In the genomic region with DNA sequence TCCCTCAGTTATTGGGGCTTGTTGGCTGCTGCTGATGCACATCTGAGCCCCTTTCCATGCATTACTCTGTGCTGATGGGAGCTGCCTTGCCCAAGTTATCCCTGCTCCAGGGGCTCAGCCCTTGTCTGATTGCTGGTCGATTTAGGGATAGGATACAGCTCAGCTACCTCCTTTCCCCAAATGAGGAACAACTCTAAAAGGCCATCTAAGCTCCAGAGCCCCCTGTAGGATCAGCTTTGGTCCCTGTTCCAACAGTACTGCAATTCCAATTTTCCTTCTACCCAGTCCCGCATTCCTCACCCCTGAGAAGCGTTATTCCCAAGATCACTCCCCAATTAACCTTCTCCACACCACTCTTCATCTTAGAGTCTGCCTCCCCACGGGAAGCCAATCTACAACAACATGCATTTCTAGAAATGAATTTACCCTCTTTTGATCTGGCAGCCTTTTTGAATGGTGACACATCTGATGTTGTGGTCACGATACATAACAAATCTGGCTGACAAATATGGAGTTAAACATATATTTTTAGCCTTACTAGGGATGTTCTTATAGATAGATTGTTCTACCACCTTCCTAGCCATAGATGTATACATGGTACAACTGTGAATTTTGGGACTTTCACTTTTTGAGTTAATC, we compare ENCODE assay signal across 20 cellular contexts. TPM values are rescaled to one million over a fixed set of nuclear protein-coding genes. Genes with fewer than 3 reads are reported as not detected.
DNase-seq lines count a peak whose midpoint lies in the region; ATAC-seq, FAIRE-seq and TF ChIP-seq lines count a peak whose summit lies in the region.
"Had no signal": no experiment of that assay in that cellular context is flagged by ENCODE, and none has a peak within 500 bp of the region (broad histone marks: within the 10 kb centered on the region; RNA-seq: fewer than 3 reads in every experiment).

No MANE protein-coding gene starts in this region.

- CTCF ChIA-PET in activated CD4-positive, alpha-beta T cell treated with anti-CD3 and anti-CD28 coated beads, Interleukin-2, amount 10 ng/mL, durations not matched to agents 7 days and 5 days (lab: Charles Lee), result no interaction called here

- TF ChIP-seq CTCF in astrocyte (IDR thresholded peaks at IDR 0.05; ENCODE audit: insufficient read depth, low read depth, low read length) (no peak), spleen (IDR thresholded peaks at IDR 0.05 in 8 of 11, conservative IDR thresholded peaks at IDR 0.05 in 3 of 11) (no peak)

- H3K27me3 ChIP-seq in GM23248 (replicated peaks; ENCODE audit: insufficient read depth) (no peaks in the 10 kb centered on the region), astrocyte (ENCODE audit: insufficient read depth, low read length) (no peaks in the 10 kb centered on the region), spleen (replicated peaks in 1 of 7) (no peaks in the 10 kb centered on the region)

- H3K4me2 ChIP-seq in GM23248 (ENCODE audit: unreplicated experiment) (no peak overlapping the region), astrocyte (ENCODE audit: low read length) (no peak overlapping the region)

- no peaks in the 10 kb centered on the region for H4K20me1 ChIP-seq in GM23248 (ENCODE audit: insufficient read depth)
- H4K20me1 ChIP-seq in astrocyte (ENCODE audit: insufficient read depth, low read length), result peaks cover 36% of the 10 kb centered on the region

- peak; percentile 43 for ATAC-seq in stimulated activated naive CD8-positive, alpha-beta T cell treated with anti-CD3 and anti-CD28 coated beads, Interleukin-15, Interleukin-2, amounts not matched to agents 100 U/mL and 50 U/mL, for 24 hours
- ATAC-seq in HG03039 (IDR thresholded peaks at IDR 0.05; ENCODE audit: unreplicated experiment) (no peak), HG02884 (IDR thresholded peaks at IDR 0.05; ENCODE audit: unreplicated experiment) (no peak)
- ATAC-seq: PC-3 had no signal

- H3K79me2 ChIP-seq in GM23248 (ENCODE audit: insufficient read depth) (peaks cover 97% of the 10 kb centered on the region), astrocyte (ENCODE audit: insufficient read depth, low read length) (peaks cover 50% of the 10 kb centered on the region)

- no peaks in the 10 kb centered on the region for H3K36me3 Mint-ChIP-seq in activated CD4-positive, alpha-beta T cell treated with anti-CD3 and anti-CD28 coated beads, Interleukin-2, amount 10 ng/mL, durations not matched to agents 7 days and 5 days (ENCODE audit: low read depth)
- peaks cover 16% of the 10 kb centered on the region for H3K36me3 Mint-ChIP-seq in astrocyte (ENCODE audit: low read depth, unreplicated experiment)

- H3K9ac ChIP-seq in GM23248, result no peak overlapping the region
- H3K9ac ChIP-seq in astrocyte (ENCODE audit: low read length), result no peak overlapping the region

- peaks cover 3% of the 10 kb centered on the region; the same call in 1 of the 2 replicates for H3F3A ChIP-seq in GM23248 (ENCODE audit: insufficient read depth)

- POLR2A ChIA-PET in activated CD4-positive, alpha-beta T cell treated with anti-CD3 and anti-CD28 coated beads, Interleukin-2, amount 10 ng/mL, durations not matched to agents 7 days and 5 days (lab: Charles Lee), result no interaction called here

- no peak overlapping the region for H3K4me3 Mint-ChIP-seq in activated CD4-positive, alpha-beta T cell treated with anti-CD3 and anti-CD28 coated beads, Interleukin-2, amount 10 ng/mL, durations not matched to agents 7 days and 5 days
- H3K4me3 Mint-ChIP-seq in astrocyte (ENCODE audit: unreplicated experiment), result no peak overlapping the region
- H3K4me3 Mint-ChIP-seq: CD14-positive monocyte, H9 had no signal

- peak; percentile 13 for FAIRE-seq in astrocyte (lab: Jason Lieb, UNC)

- in situ Hi-C loops in GM23248 (cut with MboI), result no loop called here

- peaks cover 3% of the 10 kb centered on the region for H3K27me3 Mint-ChIP-seq in activated CD4-positive, alpha-beta T cell treated with anti-CD3 and anti-CD28 coated beads, Interleukin-2, amount 10 ng/mL, durations not matched to agents 7 days and 5 days
- H3K27me3 Mint-ChIP-seq in astrocyte (ENCODE audit: low read depth, unreplicated experiment), result no peaks in the 10 kb centered on the region

- H3K9me3 Mint-ChIP-seq in activated CD4-positive, alpha-beta T cell treated with anti-CD3 and anti-CD28 coated beads, Interleukin-2, amount 10 ng/mL, durations not matched to agents 7 days and 5 days, result no peaks in the 10 kb centered on the region
- no peaks in the 10 kb centered on the region for H3K9me3 Mint-ChIP-seq in astrocyte (ENCODE audit: unreplicated experiment)
- H3K9me3 Mint-ChIP-seq: H9 had no signal

- H3K4me3 ChIP-seq in GM23248 (no peak overlapping the region), astrocyte (ENCODE audit: insufficient read depth, low read depth, low read length) (no peak overlapping the region), spleen (no peak overlapping the region)

- 79 to 81% methylated on average over 5 of the region's 5 CpGs for WGBS in GM23248 (ENCODE audit: low coverage in 1 of 2, low lambda C conversion rate in 2 of 2, missing lambda C conversion rate in 2 of 2), 2 experiments
- WGBS in spleen, 5 donors, result 67 to 83% (median 80%) methylated on average over 5 of the region's 5 CpGs

- no peak for TF ChIP-seq POLR2A in spleen (IDR thresholded peaks at IDR 0.05)

- peaks cover 10% of the 10 kb centered on the region for H3K4me1 Mint-ChIP-seq in activated CD4-positive, alpha-beta T cell treated with anti-CD3 and anti-CD28 coated beads, Interleukin-2, amount 10 ng/mL, durations not matched to agents 7 days and 5 days
- H3K4me1 Mint-ChIP-seq in astrocyte (ENCODE audit: low read depth, unreplicated experiment), result peaks cover 3% of the 10 kb centered on the region

- no peak overlapping the region for H3K27ac Mint-ChIP-seq in activated CD4-positive, alpha-beta T cell treated with anti-CD3 and anti-CD28 coated beads, Interleukin-2, amount 10 ng/mL, durations not matched to agents 7 days and 5 days
- H3K27ac Mint-ChIP-seq in astrocyte (ENCODE audit: unreplicated experiment), result no peak overlapping the region
- H3K27ac Mint-ChIP-seq: H9 had no signal

- no peaks in the 10 kb centered on the region for H3K9me2 ChIP-seq in GM23248 (ENCODE audit: insufficient read depth)

- H3K9me3 ChIP-seq in GM23248 (ENCODE audit: low read depth), result no peaks in the 10 kb centered on the region
- no peaks in the 10 kb centered on the region for H3K9me3 ChIP-seq in astrocyte (ENCODE audit: insufficient read depth, low read depth, low read length)
- no peaks in the 10 kb centered on the region for H3K9me3 ChIP-seq in spleen

- no peak overlapping the region for H3K27ac ChIP-seq in GM23248
- no peak overlapping the region for H3K27ac ChIP-seq in astrocyte (ENCODE audit: low read depth, low read length)
- no peak overlapping the region for H3K27ac ChIP-seq in spleen
- H3K27ac ChIP-seq: RWPE1 had no signal

- H3K36me3 ChIP-seq in GM23248 (ENCODE audit: low read depth), result peaks cover 61% of the 10 kb centered on the region
- H3K36me3 ChIP-seq in astrocyte (ENCODE audit: insufficient read depth, low read length), result peaks cover 33% of the 10 kb centered on the region
- peaks cover 0 to 65% (median 1%) of the 10 kb centered on the region in 6 donors for H3K36me3 ChIP-seq in spleen

- H2AFZ ChIP-seq in GM23248 (no peak overlapping the region), astrocyte (ENCODE audit: low read depth, low read length) (no peak overlapping the region)

- DNase-seq in activated CD4-positive, alpha-beta T cell treated with anti-CD3 and anti-CD28 coated beads, Interleukin-2, amount 10 ng/mL, durations not matched to agents 7 days and 5 days, result peak; percentile 12
- DNase-seq in activated CD4-positive, alpha-beta T cell treated with anti-CD3 and anti-CD28 coated beads, Interleukin-2, amount 50 U/mL, for 1 hour, result no peak
- DNase-seq in GM23248 (peak; percentile 30), astrocyte (ENCODE audit: low read depth) (no peak), spleen (no peak)
- no peak for DNase-seq in stimulated activated naive CD8-positive, alpha-beta T cell treated with anti-CD3 and anti-CD28 coated beads, Interleukin-15, Interleukin-2, amounts not matched to agents 100 U/mL and 50 U/mL, for 24 hours
- DNase-seq: 8988T, GDM1, H9, MM.1S, NCI-H1092, NCI-H1436 treated with DMSO at 0.1 percent for 48 hours, NCI-H2029 treated with DMSO at 0.1 percent for 48 hours, NCI-H2171, NCI-H526, PC-3 had no signal

- intact Hi-C loops in spleen (cut with DNase I; ENCODE audit: low total_unique reads), result no loop called here

- H3K4me1 ChIP-seq in GM23248 (ENCODE audit: insufficient read depth) (peaks cover 4% of the 10 kb centered on the region), astrocyte (ENCODE audit: insufficient read depth, low read length) (peaks cover 7% of the 10 kb centered on the region), spleen (peaks cover 0 to 9% (median 5%) of the 10 kb centered on the region in 6 donors)

RNA-seq across cellular contexts. Expression of a gene that starts 16.0 kb away (rescaled TPM):
- 1 to 10 TPM in 1 of 2 experiments, under 1 TPM in 1; 0.74 to 1.4 TPM for total RNA-seq in activated CD4-positive, alpha-beta T cell treated with anti-CD3 and anti-CD28 coated beads, Interleukin-2, amount 10 ng/mL, durations not matched to agents 7 days and 5 days
- 202 and 214 TPM in 2 replicates for total RNA-seq in GM23248 (2014; rRNA removed; shearing (Covaris generic))
- 147 and 149 TPM in 2 replicates for polyA plus RNA-seq in GM23248 (2016; fragmentation: Nextera tagmentation; extraction: Ambion mirVana)
- 65.7 and 73.8 TPM in 2 replicates for total RNA-seq in astrocyte
- 10 to 100 TPM; 33.2 to 71.1 (median 43.5) TPM for total RNA-seq in spleen
- polyA plus RNA-seq in spleen, result 1 to 10 TPM; 4.5 to 9.0 (median 5.2) TPM

Comparison
In these comparisons a context has a peak if more than half of its experiments do, and no peak if none do; other contexts are left out.
1. DNase-seq: peak in activated CD4-positive, alpha-beta T cell treated with anti-CD3 and anti-CD28 coated beads, Interleukin-2, amount 10 ng/mL, durations not matched to agents 7 days and 5 days (single experiment) and GM23248 (single experiment); none in activated CD4-positive, alpha-beta T cell treated with anti-CD3 and anti-CD28 coated beads, Interleukin-2, amount 50 U/mL, for 1 hour (single experiment), astrocyte (single experiment), stimulated activated naive CD8-positive, alpha-beta T cell treated with anti-CD3 and anti-CD28 coated beads, Interleukin-15, Interleukin-2, amounts not matched to agents 100 U/mL and 50 U/mL, for 24 hours (single experiment) and spleen (single experiment).
2. RNA of a gene that starts 16.0 kb away (total RNA-seq): 202 to 214 TPM in GM23248, 65.7 to 73.8 TPM in astrocyte and 33.2 to 71.1 TPM in spleen; 0.74 to 1.4 TPM in activated CD4-positive, alpha-beta T cell treated with anti-CD3 and anti-CD28 coated beads, Interleukin-2, amount 10 ng/mL, durations not matched to agents 7 days and 5 days; every median in the first group is over 10 times any median in the second.